Comparison of ENCODE assay signal across 32 cellular contexts in the genomic region with DNA sequence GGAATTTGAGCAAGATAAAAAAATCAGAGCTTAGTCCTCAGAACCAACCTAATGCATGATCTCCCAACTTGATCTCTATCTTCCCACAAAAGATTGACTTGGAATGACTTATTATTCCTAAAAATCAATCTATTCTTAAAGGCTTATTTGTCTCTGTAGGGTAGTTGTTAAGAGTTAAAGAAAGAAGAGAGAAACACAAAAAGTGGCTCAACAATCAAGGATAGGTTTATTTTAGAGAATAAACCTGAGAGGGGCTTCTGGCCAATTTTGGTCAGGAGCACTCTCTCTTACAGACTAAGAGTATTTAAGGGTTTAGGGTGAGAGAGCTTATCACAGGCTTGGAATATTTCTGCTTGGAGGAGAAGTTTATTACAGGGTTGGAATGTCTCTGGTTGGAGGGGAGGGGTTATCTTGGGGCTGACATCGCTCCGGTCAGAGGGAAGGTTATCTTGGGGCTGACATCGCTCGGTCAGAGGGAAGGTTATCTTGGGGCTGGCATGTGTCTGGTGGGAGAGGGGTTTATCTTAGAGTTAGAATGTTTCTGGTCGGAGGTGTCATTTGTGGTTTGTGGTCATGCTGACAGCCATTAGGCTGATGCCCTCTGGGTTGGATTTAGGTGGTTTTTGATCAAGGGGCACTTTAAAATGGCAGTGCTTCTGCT. TPM values are rescaled to one million over a fixed set of nuclear protein-coding genes. Genes with fewer than 3 reads are reported as not detected.
DNase-seq lines count a peak whose midpoint lies in the region; ATAC-seq, FAIRE-seq and TF ChIP-seq lines count a peak whose summit lies in the region.
"Had no signal": no experiment of that assay in that cellular context is flagged by ENCODE, and none has a peak within 500 bp of the region (broad histone marks: within the 10 kb centered on the region; RNA-seq: fewer than 3 reads in every experiment).

No MANE protein-coding gene starts in this region.

- H3K27me3 ChIP-seq in H1 (replicated peaks in 1 of 4; ENCODE audit: control insufficient read depth in 3 of 4, extremely low read depth in 1 of 4, insufficient read depth in 3 of 4, low read length in 3 of 4), result no peaks in the 10 kb centered on the region
- H3K27me3 ChIP-seq in heart right ventricle, result no peaks in the 10 kb centered on the region
- H3K27me3 ChIP-seq: BLaER1, cardiac muscle cell, sigmoid colon, transverse colon had no signal

- no peak overlapping the region for H3K4me2 ChIP-seq in H1 (ENCODE audit: insufficient read depth in 1 of 2, low read depth in 2 of 2, low read length in 2 of 2)
- H3K4me2 ChIP-seq: BLaER1, GM23338 had no signal

- no peaks in the 10 kb centered on the region for H3K79me1 ChIP-seq in H1 (ENCODE audit: low read depth, low read length)

- no peak for TF ChIP-seq POLR2A in H1 (IDR thresholded peaks at IDR 0.05; ENCODE audit: control extremely low read depth in 1 of 2, low read depth in 2 of 2, low read length in 2 of 2)

- peaks cover 9 to 22% of the 10 kb centered on the region in 2 experiments; a peak in 3 of 4 replicates for H3K9me3 ChIP-seq in H1 (ENCODE audit: insufficient read depth in 2 of 2, low read depth in 1 of 2, low read length in 1 of 2)
- H3K9me3 ChIP-seq in heart right ventricle, result peaks cover 0 to 16% (median 0%) of the 10 kb centered on the region in 11 donors
- H3K9me3 ChIP-seq: sigmoid colon, transverse colon had no signal

- no peak overlapping the region for H4K8ac ChIP-seq in H1 (ENCODE audit: extremely low read depth, insufficient read depth, low read length)

- H3K56ac ChIP-seq in H1 (replicated peaks; ENCODE audit: insufficient read length, low read depth, low read length), result no peak overlapping the region

- no peak overlapping the region for H2BK120ac ChIP-seq in H1 (replicated peaks; ENCODE audit: low read depth, low read length)

- H3K4me1 ChIP-seq in H1 (replicated peaks in 1 of 4; ENCODE audit: control insufficient read depth in 3 of 4, insufficient read depth in 4 of 4, low read length in 3 of 4) (no peaks in the 10 kb centered on the region), heart right ventricle (peaks cover 0 to 26% (median 17%) of the 10 kb centered on the region in 9 donors)

- in situ Hi-C loops in ACHN (cut with HindIII; ENCODE audit: low pct_ligation_motif_present, low pct_unique_long_range_greater_than_20kb, low sequenced_read_pairs), result no loop called here

- 90% methylated on average over 5 of the region's 5 CpGs; no CpG with 5 or more reads in 1 of the 2 experiments for WGBS in H1 (ENCODE audit: extremely low coverage in 1 of 2, insufficient coverage in 1 of 2, insufficient read length in 1 of 2, insufficient replicate concordance in 2 of 2, low coverage in 1 of 2, low lambda C conversion rate in 2 of 2, missing lambda C conversion rate in 1 of 2), 2 experiments
- 50 to 58% methylated on average over 5 of the region's 5 CpGs for WGBS in heart right ventricle, 2 donors

- no peaks in the 10 kb centered on the region; the same call in 1 of the 2 replicates for H3K23me2 ChIP-seq in H1 (ENCODE audit: low read depth, low read length)

- no peaks in the 10 kb centered on the region for H4K20me1 ChIP-seq in H1 (replicated peaks in 1 of 2; ENCODE audit: control insufficient read depth in 1 of 2, insufficient read depth in 2 of 2, low read length in 2 of 2)

- ATAC-seq in HG03571 (IDR thresholded peaks at IDR 0.05; ENCODE audit: unreplicated experiment) (no peak), heart right ventricle (no peak)
- ATAC-seq: activated CD8-positive, alpha-beta T cell treated with anti-CD3 and anti-CD28 coated beads, Interleukin-2, amount 10 ng/mL, durations not matched to agents 7 days and 5 days; activated naive CD4-positive, alpha-beta T cell treated with anti-CD3 and anti-CD28 coated beads, Interleukin-2, amount 50 U/mL, for 72 hours; GM23338; T-helper 17 cell had no signal

- intact Hi-C loops in heart right ventricle (cut with DNase I), result no loop called here

- H2BK5ac ChIP-seq in H1 (ENCODE audit: low read depth, low read length), result no peak overlapping the region

- no peak overlapping the region for H2BK20ac ChIP-seq in H1 (ENCODE audit: low read length)

- no peak overlapping the region for H2AFZ ChIP-seq in H1 (ENCODE audit: low read length)
- H2AFZ ChIP-seq: GM23338 had no signal

- H3K4ac ChIP-seq in H1 (replicated peaks; ENCODE audit: insufficient read length, low read depth, low read length), result no peak overlapping the region

- no peak overlapping the region for H3K18ac ChIP-seq in H1 (ENCODE audit: extremely low read depth, low read length)

- no peak for TF ChIP-seq RAD21 in H1 (IDR thresholded peaks at IDR 0.05 in 1 of 2, conservative IDR thresholded peaks at IDR 0.05 in 1 of 2; ENCODE audit: low read depth in 2 of 2, low read length in 2 of 2)

- no peak overlapping the region for H3K14ac ChIP-seq in H1 (ENCODE audit: insufficient read length)

- no peak overlapping the region for H3K4me3 ChIP-seq in H1 (ENCODE audit: extremely low read depth in 1 of 4, insufficient read depth in 2 of 4, low read depth in 3 of 4, low read length in 4 of 4)
- H3K4me3 ChIP-seq in heart right ventricle, result no peak overlapping the region
- H3K4me3 ChIP-seq: BLaER1, cardiac muscle cell, GM23338, sigmoid colon, transverse colon had no signal

- no peak overlapping the region for H3K27ac Mint-ChIP-seq in nephron progenitor cell
- H3K27ac Mint-ChIP-seq: activated CD8-positive, alpha-beta T cell treated with anti-CD3 and anti-CD28 coated beads, Interleukin-2, amount 10 ng/mL, durations not matched to agents 7 days and 5 days; activated naive CD4-positive, alpha-beta T cell treated with anti-CD3 and anti-CD28 coated beads, Interleukin-2, amount 50 U/mL, for 72 hours; GM23338; HFFc6; progenitor cell of endocrine pancreas had no signal

- H3K23ac ChIP-seq in H1 (ENCODE audit: insufficient read length), result no peak overlapping the region

- H3K9ac ChIP-seq in H1 (replicated peaks in 1 of 4; ENCODE audit: extremely low read depth in 1 of 4, low read depth in 3 of 4, low read length in 3 of 4), result no peak overlapping the region
- H3K9ac ChIP-seq: BLaER1 had no signal

- peaks cover 10% of the 10 kb centered on the region for H3K27me3 Mint-ChIP-seq in nephron progenitor cell (ENCODE audit: low read depth, poor library complexity)
- H3K27me3 Mint-ChIP-seq: progenitor cell of endocrine pancreas, T-helper 17 cell had no signal

- CTCF ChIA-PET in H1 (lab: Charles Lee; ENCODE audit: partially characterized antibody), result interaction anchor here (0.6 to 1.1 kb wide), 3 partner anchors 27 to 83 kb away, joined by 3 read pairs; a partner anchor contains a TSS

- DNase-seq in ELF-1 (ENCODE audit: low read depth, low spot score) (peak; percentile 17), OCI-M1 (lab: John Stamatoyannopoulos, UW) (peak; percentile 87), H1 (ENCODE audit: low read depth in 1 of 2, low spot score in 2 of 2) (no peak), nephron progenitor cell (no peak), ACHN (no peak), heart right ventricle (no peak), 8988T (no peak)
- DNase-seq: activated CD8-positive, alpha-beta T cell treated with anti-CD3 and anti-CD28 coated beads, Interleukin-2, amount 10 ng/mL, durations not matched to agents 7 days and 5 days; aorta; DMS79; HFFc6; KG1; MM.1S; NCI-H1417; NCI-H2081; NCI-H345; NCI-H69; Right ventricle myocardium superior; sigmoid colon; stimulated activated CD4-positive, alpha-beta T cell treated with anti-CD3 and anti-CD28 coated beads, Interleukin-12 subunit alpha, Interleukin-12 subunit beta, amount 100 ng/mL, for 4 hours; stimulated activated CD4-positive, alpha-beta T cell treated with anti-CD3 and anti-CD28 coated beads, Interleukin-2, amount 100 ng/mL, for 48 hours; T-helper 17 cell; transverse colon had no signal

- peak overlapping the region; percentile 26 for H3K4me3 Mint-ChIP-seq in nephron progenitor cell
- H3K4me3 Mint-ChIP-seq: activated CD8-positive, alpha-beta T cell treated with anti-CD3 and anti-CD28 coated beads, Interleukin-2, amount 10 ng/mL, durations not matched to agents 7 days and 5 days; GM23338; HFFc6; T-helper 17 cell had no signal

- no peak overlapping the region for H4K5ac ChIP-seq in H1 (ENCODE audit: insufficient read length, low read depth, low read length)

- H3K79me2 ChIP-seq in H1 (ENCODE audit: control insufficient read depth in 1 of 2, insufficient read depth in 2 of 2, low read length in 2 of 2), result peaks cover 4 to 22% of the 10 kb centered on the region in 2 experiments; a peak in 3 of 4 replicates

- no peak overlapping the region for H4K91ac ChIP-seq in H1 (replicated peaks; ENCODE audit: insufficient read length, low read length)

- H3K36me3 ChIP-seq in H1 (ENCODE audit: control insufficient read depth in 2 of 4, insufficient read depth in 4 of 4, low read length in 3 of 4) (peaks cover 0 to 6% (median 0%) of the 10 kb centered on the region in 4 experiments; a peak in 2 of 8 replicates), heart right ventricle (no peaks in the 10 kb centered on the region)
- H3K36me3 ChIP-seq: cardiac muscle cell, sigmoid colon, transverse colon had no signal

- H2AK5ac ChIP-seq in H1 (ENCODE audit: low read depth, low read length), result no peak overlapping the region

- H2BK15ac ChIP-seq in H1 (ENCODE audit: low read length), result no peak overlapping the region

- H3K9me3 Mint-ChIP-seq in nephron progenitor cell, result peaks cover 52% of the 10 kb centered on the region

- no peak overlapping the region for H3K27ac ChIP-seq in H1 (ENCODE audit: low read depth, low read length)
- H3K27ac ChIP-seq in heart right ventricle, result no peak overlapping the region
- H3K27ac ChIP-seq: BLaER1, cardiac muscle cell, epithelial cell of prostate, sigmoid colon, transverse colon had no signal

- H3K36me3 Mint-ChIP-seq in nephron progenitor cell (ENCODE audit: low read depth), result peaks cover 39% of the 10 kb centered on the region

- no peak overlapping the region for H2BK12ac ChIP-seq in H1 (ENCODE audit: low read depth, low read length)

- no peak for TF ChIP-seq CTCF in H1 (IDR thresholded peaks at IDR 0.05; ENCODE audit: control extremely low read depth in 1 of 3, insufficient read depth in 1 of 3, low read depth in 1 of 3, low read length in 3 of 3)
- TF ChIP-seq CTCF in nephron progenitor cell (IDR thresholded peaks at IDR 0.05), result no peak
- TF ChIP-seq CTCF in heart right ventricle (IDR thresholded peaks at IDR 0.05), result no peak

- POLR2A ChIA-PET in H1 (lab: Charles Lee; ENCODE audit: partially characterized antibody), result no interaction called here

- peaks cover 30% of the 10 kb centered on the region for H3K4me1 Mint-ChIP-seq in nephron progenitor cell

- no peak for TF ChIP-seq EP300 in H1 (IDR thresholded peaks at IDR 0.05; ENCODE audit: borderline replicate concordance in 1 of 2, low read depth in 2 of 2, low read length in 2 of 2)

- no peak for FAIRE-seq in H1 (lab: Jason Lieb, UNC)
- FAIRE-seq: colon had no signal

RNA-seq across cellular contexts. Expression of a gene that starts 2.4 kb away (rescaled TPM):
- 86.8 and 89.5 TPM in 2 replicates for total RNA-seq in H1 (2021; fragmentation: NEBNext Ultra II Directional; extraction: Animal tissue kit (Norgen Biotek cat#: 25700))
- 26.4 and 36.2 TPM in 2 replicates for polyA plus RNA-seq in H1 (2011; rRNA removed)
- 48.2 TPM for polyA plus RNA-seq in H1 (2011; cell fraction: cytosol; rRNA removed)
- polyA plus RNA-seq in H1 (2011; cell fraction: nucleus; rRNA removed), result 21.2 TPM
- polyA plus RNA-seq in H1 (2012, experiment 1 of 2), result 67.6 to 91.9 TPM (median 75.3 TPM) in 4 replicates
- 44.9 TPM for polyA plus RNA-seq in H1 (2012, experiment 2 of 2)
- polyA plus RNA-seq in H1 (2013, experiment 1 of 2), result 85.1 TPM
- 89.0 TPM for polyA plus RNA-seq in H1 (2013, experiment 2 of 2)
- 28.7 and 31.6 TPM in 2 replicates for polyA minus RNA-seq in H1 (2011; rRNA and poly(A)+ RNA removed)
- polyA minus RNA-seq in H1 (2011; cell fraction: cytosol; rRNA and poly(A)+ RNA removed), result 52.0 TPM
- polyA minus RNA-seq in H1 (2011; cell fraction: nucleus; rRNA and poly(A)+ RNA removed), result 63.8 TPM
- total RNA-seq in heart right ventricle, result 100 to 1,000 TPM in 1 of 10 donors, 10 to 100 TPM in 9; 58.4 to 102 (median 73.8) TPM
- 10 to 100 TPM; 80.6 to 86.3 TPM for polyA plus RNA-seq in heart right ventricle

RNA-seq across cellular contexts. Expression of a gene that starts 56.4 kb away (rescaled TPM):
- not detected in 2 replicates for total RNA-seq in H1 (2021; fragmentation: NEBNext Ultra II Directional; extraction: Animal tissue kit (Norgen Biotek cat#: 25700))
- polyA plus RNA-seq in H1 (2011; rRNA removed) (not detected in 2 replicates), heart right ventricle (not detected)
- not detected for polyA plus RNA-seq in H1 (2011; cell fraction: cytosol; rRNA removed)
- not detected for polyA plus RNA-seq in H1 (2011; cell fraction: nucleus; rRNA removed)
- 0.06 TPM in 1 of 4 replicates, not detected in the others for polyA plus RNA-seq in H1 (2012, experiment 1 of 2)
- polyA plus RNA-seq in H1 (2012, experiment 2 of 2), result not detected
- polyA plus RNA-seq in H1 (2013, experiment 1 of 2), result not detected
- not detected for polyA plus RNA-seq in H1 (2013, experiment 2 of 2)
- polyA minus RNA-seq in H1 (2011; rRNA and poly(A)+ RNA removed), result not detected in 2 replicates
- not detected for polyA minus RNA-seq in H1 (2011; cell fraction: cytosol; rRNA and poly(A)+ RNA removed)
- polyA minus RNA-seq in H1 (2011; cell fraction: nucleus; rRNA and poly(A)+ RNA removed), result not detected
- not detected for total RNA-seq in heart right ventricle
- total RNA-seq: activated CD8-positive, alpha-beta T cell treated with anti-CD3 and anti-CD28 coated beads, Interleukin-2, amount 10 ng/mL, durations not matched to agents 7 days and 5 days; activated naive CD4-positive, alpha-beta T cell treated with anti-CD3 and anti-CD28 coated beads, Interleukin-2, amount 50 U/mL, for 72 hours; aorta; cardiac muscle cell; GM23338; HT1080; progenitor cell of endocrine pancreas; Right ventricle myocardium superior; sigmoid colon; T-helper 17 cell had no signal
- polyA plus RNA-seq: cardiac muscle cell, GM23338 had no signal

Comparison
In these comparisons a context has a peak if more than half of its experiments do, and no peak if none do; other contexts are left out.
1. DNase-seq: peak in ELF-1 (single experiment) and OCI-M1 (single experiment); none in H1 (0 of 2), nephron progenitor cell (single experiment), ACHN (single experiment), heart right ventricle (0 of 2) and 8988T (single experiment).